Comparison of ENCODE assay signal across 1 cellular context in genomic region chr2:98623657-98624056, GRCh38.
TF ChIP-seq lines count a peak whose summit lies in the region.

No MANE protein-coding gene starts in this region.

TF ChIP-seq in HEK293, 187 proteins besides CTCF, POLR2A, EP300 and RAD21 (continued from another document):
- TF ChIP-seq BCL6B (tag by site-specific recombination; IDR thresholded peaks at IDR 0.05) (no peak), ZNF394 (tag by site-specific recombination; IDR thresholded peaks at IDR 0.05; ENCODE audit: borderline replicate concordance) (no peak)
